Comparison of ENCODE assay signal across 23 cellular contexts in the genomic region with DNA sequence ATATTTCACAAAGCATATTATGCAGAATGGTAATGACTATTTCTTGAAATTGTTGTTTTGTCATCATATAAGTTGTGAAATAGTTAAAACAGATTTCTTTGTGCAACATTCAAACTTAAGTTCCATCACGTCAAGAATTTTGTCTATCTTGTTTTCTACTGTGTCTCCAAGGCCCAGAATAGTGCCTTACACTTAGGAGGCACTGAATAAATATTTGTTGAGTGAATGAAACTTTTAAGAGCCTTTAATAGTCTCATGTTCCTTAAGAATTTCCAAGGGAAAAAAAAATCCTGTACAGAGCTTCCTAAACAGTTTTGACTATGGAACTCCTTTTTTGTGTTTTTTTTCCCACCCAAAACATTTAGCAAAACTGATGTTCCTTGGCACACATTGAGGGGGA. TPM values are rescaled to one million over a fixed set of nuclear protein-coding genes. Genes with fewer than 3 reads are reported as not detected.
"Had no signal": no experiment of that assay in that cellular context is flagged by ENCODE, and none has a peak within 500 bp of the region (broad histone marks: within the 10 kb centered on the region; RNA-seq: fewer than 3 reads in every experiment).

No MANE protein-coding gene starts in this region.

- ATAC-seq: Panc1, T-cell had no signal

- H3K27me3 ChIP-seq: MG63 had no signal

- H3K27ac Mint-ChIP-seq: IgD-negative memory B cell, T-cell had no signal

- H3K4me3 Mint-ChIP-seq: IgD-negative memory B cell, T-cell had no signal

- H3K36me3 ChIP-seq: MG63 had no signal

- H3K27me3 Mint-ChIP-seq: IgD-negative memory B cell, T-cell had no signal

- H3K4me2 ChIP-seq: SK-N-SH had no signal

- H3K27ac ChIP-seq: RWPE1 had no signal

- DNase-seq: KBM-7, MG63, NCI-H1092, NCI-H1105 treated with DMSO at 0.1 percent for 48 hours, NCI-H1417 treated with DMSO at 0.1 percent for 48 hours, NCI-H146, NCI-H1694 treated with DMSO at 0.1 percent for 48 hours, NCI-H1930, NCI-H2081, NCI-H2107, NCI-H2227 treated with DMSO at 0.1 percent for 48 hours, NCI-H524, NCI-H526 treated with DMSO at 0.1 percent for 48 hours, NCI-H748 treated with DMSO at 0.1 percent for 48 hours, SHP77, SK-N-SH, SW 1271, T-cell had no signal

- H3K4me1 Mint-ChIP-seq: IgD-negative memory B cell, T-cell had no signal

- H3K9ac ChIP-seq: SK-N-SH had no signal

- H3K4me3 ChIP-seq: MG63 had no signal

- H3K9me3 ChIP-seq: MG63, SK-N-SH had no signal

RNA-seq across cellular contexts. Expression of gene TNFSF18, which starts 50.8 kb away (rescaled TPM):
- total RNA-seq: HT-29, SK-MEL-5, T-cell had no signal
- polyA plus RNA-seq: IgD-negative memory B cell had no signal
